17 cellular contexts compared by ENCODE assay signal in the genomic region with DNA sequence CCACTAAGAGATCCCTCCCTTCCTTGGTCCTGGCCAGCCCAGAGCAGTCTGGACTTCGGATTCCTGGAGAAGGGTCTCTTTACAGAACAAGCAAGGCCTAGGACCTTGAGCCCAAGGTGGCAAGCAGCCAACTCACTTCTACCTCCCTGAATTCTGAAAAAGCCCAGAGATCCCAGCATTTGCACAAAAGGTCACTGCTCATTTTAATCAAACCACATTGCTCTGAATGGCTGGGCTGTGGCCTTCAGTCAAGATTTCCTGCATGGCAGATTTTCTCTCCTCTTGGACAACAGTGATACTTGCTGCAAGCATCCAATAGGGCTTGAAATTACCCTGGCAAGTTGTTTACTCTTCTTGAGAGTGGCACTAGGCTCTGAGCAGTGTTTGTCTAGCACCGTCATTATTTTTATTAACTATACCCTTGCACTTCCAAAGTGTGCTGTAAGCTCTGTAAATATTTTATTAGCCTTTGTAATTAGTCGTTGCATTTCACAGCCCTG.
DNase-seq lines count a peak whose midpoint lies in the region; ATAC-seq, FAIRE-seq and TF ChIP-seq lines count a peak whose summit lies in the region.
"Had no signal": no experiment of that assay in that cellular context is flagged by ENCODE, and none has a peak within 500 bp of the region (broad histone marks: within the 10 kb centered on the region; RNA-seq: fewer than 3 reads in every experiment).

No MANE protein-coding gene starts in this region.

- no peak for TF ChIP-seq CTCF in left lung (IDR thresholded peaks at IDR 0.05)

- H3K4me1 Mint-ChIP-seq in stimulated activated memory B cell treated with anti-CD40 and anti-IgM and Interleukin-4, amounts not matched to agents 10 μg/mL and 1 μg/mL and 100 μg/mL, for 72 hours, result peaks cover 25% of the 10 kb centered on the region
- H3K4me1 Mint-ChIP-seq: activated CD4-positive, alpha-beta T cell treated with anti-CD3 and anti-CD28 coated beads for 36 hours had no signal

- H3K79me2 ChIP-seq in Karpas-422 (ENCODE audit: low read length), result no peaks in the 10 kb centered on the region

- H3K27me3 Mint-ChIP-seq in stimulated activated memory B cell treated with anti-CD40 and anti-IgM and Interleukin-4, amounts not matched to agents 10 μg/mL and 1 μg/mL and 100 μg/mL, for 72 hours, result peaks cover 11% of the 10 kb centered on the region

- intact Hi-C loops in left lung (cut with DNase I), result no loop called here

- H3K9me3 Mint-ChIP-seq in stimulated activated memory B cell treated with anti-CD40 and anti-IgM and Interleukin-4, amounts not matched to agents 10 μg/mL and 1 μg/mL and 100 μg/mL, for 72 hours, result no peaks in the 10 kb centered on the region

- H3K27ac Mint-ChIP-seq in stimulated activated memory B cell treated with anti-CD40 and anti-IgM and Interleukin-4, amounts not matched to agents 10 μg/mL and 1 μg/mL and 100 μg/mL, for 72 hours, result peak overlapping the region; percentile 7
- H3K27ac Mint-ChIP-seq: activated CD4-positive, alpha-beta T cell treated with anti-CD3 and anti-CD28 coated beads for 36 hours had no signal

- DNase-seq in NCI-H1092 treated with DMSO at 0.1 percent for 48 hours (lab: John Stamatoyannopoulos, UW), result peak; percentile 66
- DNase-seq in NCI-H69 (lab: John Stamatoyannopoulos, UW), result peak; percentile 50
- DNase-seq in left lung, result no peak
- DNase-seq in RCC 7860 (ENCODE audit: low spot score), result no peak
- no peak for DNase-seq in Karpas-422
- no peak for DNase-seq in NCI-H226
- DNase-seq: activated CD4-positive, alpha-beta T cell treated with anti-CD3 and anti-CD28 coated beads for 36 hours; central memory CD4-positive, alpha-beta T cell; gastrocnemius medialis; NCI-H524; stimulated activated CD4-positive, alpha-beta T cell treated with anti-CD3 and anti-CD28 coated beads, Interleukin-2, amount 100 ng/mL, for 24 hours; transverse colon had no signal

- ATAC-seq in left lung (peak; percentile 94), HG03095 (IDR thresholded peaks at IDR 0.05; ENCODE audit: unreplicated experiment) (no peak)
- no peak for ATAC-seq in stimulated activated memory B cell treated with anti-CD40 and anti-IgM and Interleukin-4, amounts not matched to agents 10 μg/mL and 1 μg/mL and 100 μg/mL, for 72 hours
- ATAC-seq: activated CD4-positive, alpha-beta T cell treated with anti-CD3 and anti-CD28 coated beads for 36 hours; gastrocnemius medialis had no signal

- H3K27me3 ChIP-seq in left lung (no peaks in the 10 kb centered on the region), Karpas-422 (ENCODE audit: low read length) (no peaks in the 10 kb centered on the region; the same call in 1 of the 2 replicates)
- H3K27me3 ChIP-seq: BLaER1, gastrocnemius medialis, transverse colon had no signal

- no peaks in the 10 kb centered on the region for H3K9me2 ChIP-seq in Karpas-422 (replicated peaks; ENCODE audit: insufficient read depth, low read length)

- H3K9me3 ChIP-seq in left lung (no peaks in the 10 kb centered on the region), Karpas-422 (ENCODE audit: low read length) (no peaks in the 10 kb centered on the region)
- H3K9me3 ChIP-seq: gastrocnemius medialis, transverse colon had no signal

- no peaks in the 10 kb centered on the region for H4K20me1 ChIP-seq in Karpas-422 (ENCODE audit: insufficient read depth, low read depth, low read length)
- H4K20me1 ChIP-seq: BLaER1 had no signal

- no peak overlapping the region for H2AFZ ChIP-seq in Karpas-422 (ENCODE audit: low read length)

- no peak overlapping the region for H3K4me3 ChIP-seq in left lung
- H3K4me3 ChIP-seq in Karpas-422 (ENCODE audit: low read length), result no peak overlapping the region
- H3K4me3 ChIP-seq: BLaER1, gastrocnemius medialis, transverse colon had no signal

- H3K4me1 ChIP-seq in left lung (peaks cover 0 to 10% of the 10 kb centered on the region in 2 donors), Karpas-422 (ENCODE audit: low read length) (no peaks in the 10 kb centered on the region)
- H3K4me1 ChIP-seq: BLaER1, gastrocnemius medialis had no signal

- H3K9ac ChIP-seq in Karpas-422 (ENCODE audit: low read length), result no peak overlapping the region
- H3K9ac ChIP-seq: BLaER1 had no signal

- H3K27ac ChIP-seq in left lung (peak overlapping the region; percentile 13 to 20), Karpas-422 (ENCODE audit: low read length) (no peak overlapping the region)
- H3K27ac ChIP-seq: BLaER1, gastrocnemius medialis, transverse colon had no signal

- H3K4me3 Mint-ChIP-seq in stimulated activated memory B cell treated with anti-CD40 and anti-IgM and Interleukin-4, amounts not matched to agents 10 μg/mL and 1 μg/mL and 100 μg/mL, for 72 hours, result no peak overlapping the region
- H3K4me3 Mint-ChIP-seq: activated CD4-positive, alpha-beta T cell treated with anti-CD3 and anti-CD28 coated beads for 36 hours had no signal

- no peak for FAIRE-seq in RCC 7860 (lab: Jason Lieb, UNC)
- FAIRE-seq: endometrium, G401.6 had no signal

- H3K36me3 ChIP-seq in left lung (no peaks in the 10 kb centered on the region), Karpas-422 (ENCODE audit: insufficient read depth, low read length) (no peaks in the 10 kb centered on the region)
- H3K36me3 ChIP-seq: BLaER1, gastrocnemius medialis, transverse colon had no signal

- H3K36me3 Mint-ChIP-seq in stimulated activated memory B cell treated with anti-CD40 and anti-IgM and Interleukin-4, amounts not matched to agents 10 μg/mL and 1 μg/mL and 100 μg/mL, for 72 hours, result no peaks in the 10 kb centered on the region

- no peak overlapping the region for H3K4me2 ChIP-seq in Karpas-422 (ENCODE audit: low read depth, low read length, poor library complexity, severe bottlenecking)
- H3K4me2 ChIP-seq: BLaER1 had no signal

Comparison
In these comparisons a context has a peak if more than half of its experiments do, and no peak if none do; other contexts are left out.
1. DNase-seq: peak in NCI-H1092 treated with DMSO at 0.1 percent for 48 hours (single experiment) and NCI-H69 (single experiment); none in left lung (0 of 2), RCC 7860 (single experiment), Karpas-422 (single experiment) and NCI-H226 (single experiment).